In genomic region chr2:296354-296753, GRCh38 we compare ENCODE assay signal across 28 cellular contexts. TPM values are rescaled to one million over a fixed set of nuclear protein-coding genes. Genes with fewer than 3 reads are reported as not detected.
DNase-seq lines count a peak whose midpoint lies in the region; ATAC-seq and TF ChIP-seq lines count a peak whose summit lies in the region.
"Had no signal": no experiment of that assay in that cellular context is flagged by ENCODE, and none has a peak within 500 bp of the region (broad histone marks: within the 10 kb centered on the region; RNA-seq: fewer than 3 reads in every experiment).

No MANE protein-coding gene starts in this region.

- peak; percentile 47 for DNase-seq in activated CD4-positive, alpha-beta T cell treated with anti-CD3 and anti-CD28 coated beads, Interleukin-2, amount 10 ng/mL, durations not matched to agents 24 days and 14 days
- DNase-seq in activated CD4-positive, alpha-beta T cell treated with anti-CD3 and anti-CD28 coated beads for 1 hour = no peak
- DNase-seq in trophoblast cell = no peak
- DNase-seq in upper lobe of right lung = no peak
- no peak for DNase-seq in stimulated activated CD4-positive, alpha-beta T cell treated with anti-CD3 and anti-CD28 coated beads, Interleukin-4, amount 100 ng/mL, for 24 hours
- no peak for DNase-seq in NCI-H1105 (lab: John Stamatoyannopoulos, UW)
- DNase-seq: ACHN; BE2C; C1 segment of cervical spinal cord; CD4-positive, alpha-beta memory T cell; CD4-positive, CD25-positive, alpha-beta regulatory T cell; CD8-positive, alpha-beta memory T cell; COR-L47; DMS 273 treated with DMSO at 0.1 percent for 48 hours; DMS153; DMS53; DMS79; DND-41; EL; GDM1 had no signal

- WGBS in trophoblast cell (ENCODE audit: extremely low coverage, insufficient coverage, insufficient read length) = no CpG with 5 or more reads among the region's 3 CpGs

- no peak overlapping the region for H2BK12ac ChIP-seq in trophoblast cell (ENCODE audit: low read length)

- no peak overlapping the region for H2AK5ac ChIP-seq in trophoblast cell (ENCODE audit: low read length)

- H3K18ac ChIP-seq in trophoblast cell (ENCODE audit: low read length) = no peak overlapping the region

- H3K36me3 ChIP-seq in trophoblast cell (ENCODE audit: control insufficient read depth in 1 of 2, insufficient read depth in 2 of 2, low read length in 2 of 2) (no peaks in the 10 kb centered on the region), upper lobe of right lung (no peaks in the 10 kb centered on the region)
- H3K36me3 ChIP-seq: BE2C, BLaER1 had no signal

- no peak overlapping the region for H4K91ac ChIP-seq in trophoblast cell (ENCODE audit: low read depth, low read length)

- ATAC-seq in upper lobe of right lung = peak; percentile 25
- ATAC-seq: GM12878 had no signal

- no peak overlapping the region for H4K12ac ChIP-seq in trophoblast cell (ENCODE audit: low read depth, low read length)

- H3K27me3 ChIP-seq in trophoblast cell (ENCODE audit: insufficient read depth, low read length) = no peaks in the 10 kb centered on the region
- no peaks in the 10 kb centered on the region for H3K27me3 ChIP-seq in upper lobe of right lung
- H3K27me3 ChIP-seq: BE2C had no signal

- H2BK5ac ChIP-seq in trophoblast cell (ENCODE audit: low read depth, low read length, poor library complexity) = no peak overlapping the region

- no peak overlapping the region for H2AFZ ChIP-seq in trophoblast cell (ENCODE audit: insufficient read depth, low read length, poor library complexity)

- H3K4me3 ChIP-seq in trophoblast cell (ENCODE audit: low read depth, low read length) (no peak overlapping the region), upper lobe of right lung (no peak overlapping the region)
- H3K4me3 ChIP-seq: BLaER1, GM12878 had no signal

- no peak overlapping the region for H3K14ac ChIP-seq in trophoblast cell (ENCODE audit: low read length)

- H3K27me3 Mint-ChIP-seq in activated CD4-positive, alpha-beta T cell treated with anti-CD3 and anti-CD28 coated beads, Interleukin-2, amount 10 ng/mL, durations not matched to agents 24 days and 14 days = peaks cover 35% of the 10 kb centered on the region

- H3K27ac Mint-ChIP-seq in activated CD4-positive, alpha-beta T cell treated with anti-CD3 and anti-CD28 coated beads, Interleukin-2, amount 10 ng/mL, durations not matched to agents 24 days and 14 days = no peak overlapping the region
- H3K27ac Mint-ChIP-seq: CD14-positive monocyte; CD4-positive, alpha-beta memory T cell; CD8-positive, alpha-beta memory T cell had no signal

- no peaks in the 10 kb centered on the region for H3K79me2 ChIP-seq in trophoblast cell (ENCODE audit: control insufficient read depth, insufficient read depth, low read length, poor library complexity)

- H3K79me1 ChIP-seq in trophoblast cell (ENCODE audit: low read length) = no peaks in the 10 kb centered on the region

- H3K23ac ChIP-seq in trophoblast cell (ENCODE audit: low read length) = peak overlapping the region; percentile 46

- H3K9me3 ChIP-seq in trophoblast cell (ENCODE audit: insufficient read depth, low read depth, low read length) = peaks cover 4% of the 10 kb centered on the region
- no peaks in the 10 kb centered on the region for H3K9me3 ChIP-seq in upper lobe of right lung
- H3K9me3 ChIP-seq: BE2C had no signal

- H3K9ac ChIP-seq in trophoblast cell (ENCODE audit: low read length) = no peak overlapping the region
- H3K9ac ChIP-seq: BLaER1 had no signal

- no peaks in the 10 kb centered on the region for H3K4me1 Mint-ChIP-seq in activated CD4-positive, alpha-beta T cell treated with anti-CD3 and anti-CD28 coated beads, Interleukin-2, amount 10 ng/mL, durations not matched to agents 24 days and 14 days
- H3K4me1 Mint-ChIP-seq: CD14-positive monocyte; CD4-positive, alpha-beta memory T cell; CD4-positive, CD25-positive, alpha-beta regulatory T cell; CD8-positive, alpha-beta memory T cell had no signal

- peaks cover 5% of the 10 kb centered on the region for H3K9me3 Mint-ChIP-seq in activated CD4-positive, alpha-beta T cell treated with anti-CD3 and anti-CD28 coated beads, Interleukin-2, amount 10 ng/mL, durations not matched to agents 24 days and 14 days

- H3K36me3 Mint-ChIP-seq in activated CD4-positive, alpha-beta T cell treated with anti-CD3 and anti-CD28 coated beads, Interleukin-2, amount 10 ng/mL, durations not matched to agents 24 days and 14 days (ENCODE audit: low read depth) = no peaks in the 10 kb centered on the region
- H3K36me3 Mint-ChIP-seq: CD14-positive monocyte had no signal

- H3K4me1 ChIP-seq in trophoblast cell (ENCODE audit: control insufficient read depth in 1 of 2, insufficient read depth in 2 of 2, low read length in 2 of 2) (no peaks in the 10 kb centered on the region), upper lobe of right lung (no peaks in the 10 kb centered on the region)
- H3K4me1 ChIP-seq: BE2C, BLaER1 had no signal

- intact Hi-C loops in activated CD4-positive, alpha-beta T cell treated with anti-CD3 and anti-CD28 coated beads, Interleukin-2, amount 10 ng/mL, durations not matched to agents 24 days and 14 days (cut with micrococcal nuclease) = no loop called here
- intact Hi-C loops in upper lobe of right lung (cut with DNase I) = no loop called here

- H3K4ac ChIP-seq in trophoblast cell (ENCODE audit: low read depth, low read length) = no peak overlapping the region

- H3K4me2 ChIP-seq in trophoblast cell (ENCODE audit: low read length) = no peak overlapping the region
- H3K4me2 ChIP-seq: BLaER1 had no signal

- no peak overlapping the region for H4K8ac ChIP-seq in trophoblast cell (ENCODE audit: low read depth, low read length)

- no peak overlapping the region for H3K27ac ChIP-seq in trophoblast cell (ENCODE audit: low read depth, low read length)
- no peak overlapping the region for H3K27ac ChIP-seq in upper lobe of right lung
- H3K27ac ChIP-seq: 22Rv1, BLaER1 had no signal

- no peak for TF ChIP-seq CTCF in upper lobe of right lung (IDR thresholded peaks at IDR 0.05)

- no peak overlapping the region for H3K4me3 Mint-ChIP-seq in activated CD4-positive, alpha-beta T cell treated with anti-CD3 and anti-CD28 coated beads, Interleukin-2, amount 10 ng/mL, durations not matched to agents 24 days and 14 days
- H3K4me3 Mint-ChIP-seq: CD14-positive monocyte; CD4-positive, alpha-beta memory T cell; CD4-positive, CD25-positive, alpha-beta regulatory T cell; CD8-positive, alpha-beta memory T cell had no signal

- no peak overlapping the region for H2BK120ac ChIP-seq in trophoblast cell (ENCODE audit: insufficient read depth, low read length, poor library complexity)

RNA-seq across cellular contexts. Expression of gene ALKAL2, which starts 8.5 kb away (rescaled TPM):
- total RNA-seq in activated CD4-positive, alpha-beta T cell treated with anti-CD3 and anti-CD28 coated beads, Interleukin-2, amount 10 ng/mL, durations not matched to agents 24 days and 14 days = 0.28 and 0.33 TPM in 2 replicates
- 0.74 and 0.75 TPM in 2 replicates for polyA plus RNA-seq in trophoblast cell (2013)
- 18.7 TPM for total RNA-seq in upper lobe of right lung
- total RNA-seq: A172; A673; CD4-positive, alpha-beta memory T cell; CD4-positive, CD25-positive, alpha-beta regulatory T cell; CD8-positive, alpha-beta memory T cell; G401; GM12878 had no signal
- polyA plus RNA-seq: AG04450; CD14-positive monocyte; CD4-positive, alpha-beta memory T cell; CD8-positive, alpha-beta memory T cell had no signal

RNA-seq across cellular contexts. Expression of gene ACP1, which starts 31.6 kb away (rescaled TPM):
- 124 and 127 TPM in 2 replicates for total RNA-seq in activated CD4-positive, alpha-beta T cell treated with anti-CD3 and anti-CD28 coated beads, Interleukin-2, amount 10 ng/mL, durations not matched to agents 24 days and 14 days
- 126 TPM in 2 replicates for polyA plus RNA-seq in trophoblast cell (2013)
- total RNA-seq in upper lobe of right lung = 68.4 TPM

RNA-seq across cellular contexts. Expression of gene SH3YL1, which starts 32.5 kb away (rescaled TPM):
- 17.4 and 17.7 TPM in 2 replicates for total RNA-seq in activated CD4-positive, alpha-beta T cell treated with anti-CD3 and anti-CD28 coated beads, Interleukin-2, amount 10 ng/mL, durations not matched to agents 24 days and 14 days
- polyA plus RNA-seq in trophoblast cell (2013) = 43.4 and 44.4 TPM in 2 replicates
- 48.3 TPM for total RNA-seq in upper lobe of right lung

Comparison
In these comparisons a context has a peak if more than half of its experiments do, and no peak if none do; other contexts are left out.
1. RNA of gene ALKAL2, which starts 8.5 kb away (total RNA-seq): 18.7 TPM in upper lobe of right lung (single experiment); 0.28 to 0.33 TPM in activated CD4-positive, alpha-beta T cell treated with anti-CD3 and anti-CD28 coated beads, Interleukin-2, amount 10 ng/mL, durations not matched to agents 24 days and 14 days; every median in the first group is over 10 times any median in the second.